In genomic region chr5:32116574-32117313, GRCh38 we compare ENCODE assay signal across 13 cellular contexts. TPM values are rescaled to one million over a fixed set of nuclear protein-coding genes. Genes with fewer than 3 reads are reported as not detected.
DNase-seq lines count a peak whose midpoint lies in the region; ATAC-seq and TF ChIP-seq lines count a peak whose summit lies in the region.
"Had no signal": no experiment of that assay in that cellular context is flagged by ENCODE, and none has a peak within 500 bp of the region (broad histone marks: within the 10 kb centered on the region; RNA-seq: fewer than 3 reads in every experiment).

No MANE protein-coding gene starts in this region.

- no peaks in the 10 kb centered on the region for H3K9me3 ChIP-seq in CD4-positive, alpha-beta T cell (ENCODE audit: control insufficient read depth, low read length)

- H3K27ac Mint-ChIP-seq in CD4-positive, alpha-beta T cell = peak overlapping the region; percentile 57
- peak overlapping the region; percentile 79 for H3K27ac Mint-ChIP-seq in activated naive CD8-positive, alpha-beta T cell

- peaks cover 17% of the 10 kb centered on the region for H3K4me1 Mint-ChIP-seq in CD4-positive, alpha-beta T cell (ENCODE audit: low read depth)
- H3K4me1 Mint-ChIP-seq in activated naive CD8-positive, alpha-beta T cell (ENCODE audit: low read depth) = peaks cover 38% of the 10 kb centered on the region

- no peak overlapping the region for H3K4me3 Mint-ChIP-seq in CD4-positive, alpha-beta T cell
- H3K4me3 Mint-ChIP-seq in activated naive CD8-positive, alpha-beta T cell = peak overlapping the region; percentile 69

- CTCF ChIA-PET in CD4-positive, alpha-beta T cell (lab: Charles Lee) = interaction anchor here (0.7 kb wide), 1 partner anchor 213 kb away, joined by 4 read pairs; no protein-coding TSS in a partner anchor

- DNase-seq in CD4-positive, alpha-beta T cell = no peak
- peak; percentile 54 for DNase-seq in GM03348 (ENCODE audit: low spot score)
- peak; percentile 7 for DNase-seq in myocyte (ENCODE audit: low read depth)
- no peak for DNase-seq in NCI-H2196 treated with DMSO at 0.1 percent for 48 hours (lab: John Stamatoyannopoulos, UW; ENCODE audit: unreplicated experiment)
- DNase-seq in NCI-H526 (lab: John Stamatoyannopoulos, UW) = no peak
- no peak for DNase-seq in HK-2 (ENCODE audit: unreplicated experiment)
- DNase-seq: activated CD4-positive, alpha-beta T cell treated with anti-CD3 and anti-CD28 coated beads for 4 hours; activated gamma-delta T cell; C1 segment of cervical spinal cord; DMS79 treated with DMSO at 0.1 percent for 48 hours; NK-92 treated with Interleukin-12 subunit alpha and Interleukin-12 subunit beta, amount 100 ng/mL, for 24 hours; nucleus accumbens had no signal

- H3K27ac ChIP-seq in CD4-positive, alpha-beta T cell (ENCODE audit: low read depth, low read length) = no peak overlapping the region

- peaks cover 70% of the 10 kb centered on the region for H3K36me3 Mint-ChIP-seq in CD4-positive, alpha-beta T cell (ENCODE audit: low read depth)
- H3K36me3 Mint-ChIP-seq in activated naive CD8-positive, alpha-beta T cell = peaks cover 14% of the 10 kb centered on the region

- no peak for ATAC-seq in CD4-positive, alpha-beta T cell (ENCODE audit: poor library complexity)

- POLR2A ChIA-PET in CD4-positive, alpha-beta T cell (lab: Charles Lee) = interaction anchor here (0.6 kb wide), 1 partner anchor 696 kb away, joined by 3 read pairs; no protein-coding TSS in a partner anchor

- intact Hi-C loops in CD4-positive, alpha-beta T cell (cut with DNase I, micrococcal nuclease) = no loop called here

- no peaks in the 10 kb centered on the region for H3K27me3 ChIP-seq in CD4-positive, alpha-beta T cell (ENCODE audit: control insufficient read depth, insufficient read depth, low read length)

- no peaks in the 10 kb centered on the region for H3K9me3 Mint-ChIP-seq in CD4-positive, alpha-beta T cell
- H3K9me3 Mint-ChIP-seq in activated naive CD8-positive, alpha-beta T cell (ENCODE audit: low read depth) = no peaks in the 10 kb centered on the region

- no peaks in the 10 kb centered on the region for H3K27me3 Mint-ChIP-seq in CD4-positive, alpha-beta T cell
- no peaks in the 10 kb centered on the region for H3K27me3 Mint-ChIP-seq in activated naive CD8-positive, alpha-beta T cell

- TF ChIP-seq CTCF in CD4-positive, alpha-beta T cell (IDR thresholded peaks at IDR 0.05) = no peak

RNA-seq across cellular contexts. Expression of gene GOLPH3, which starts 57.4 kb away (rescaled TPM):
- 10 to 100 TPM; 52.0 to 55.4 TPM for total RNA-seq in CD4-positive, alpha-beta T cell
- 48.0 and 53.8 TPM in 2 replicates for total RNA-seq in myocyte
- polyA plus RNA-seq in myocyte (2012) = 51.9 TPM

Comparison
In these comparisons a context has a peak if more than half of its experiments do, and no peak if none do; other contexts are left out.
1. DNase-seq: peak in GM03348 (single experiment) and myocyte (single experiment); none in CD4-positive, alpha-beta T cell (0 of 10), NCI-H2196 treated with DMSO at 0.1 percent for 48 hours (single experiment), NCI-H526 (0 of 2) and HK-2 (single experiment).